ENCODE assay signal across 8 cellular contexts in the genomic region with DNA sequence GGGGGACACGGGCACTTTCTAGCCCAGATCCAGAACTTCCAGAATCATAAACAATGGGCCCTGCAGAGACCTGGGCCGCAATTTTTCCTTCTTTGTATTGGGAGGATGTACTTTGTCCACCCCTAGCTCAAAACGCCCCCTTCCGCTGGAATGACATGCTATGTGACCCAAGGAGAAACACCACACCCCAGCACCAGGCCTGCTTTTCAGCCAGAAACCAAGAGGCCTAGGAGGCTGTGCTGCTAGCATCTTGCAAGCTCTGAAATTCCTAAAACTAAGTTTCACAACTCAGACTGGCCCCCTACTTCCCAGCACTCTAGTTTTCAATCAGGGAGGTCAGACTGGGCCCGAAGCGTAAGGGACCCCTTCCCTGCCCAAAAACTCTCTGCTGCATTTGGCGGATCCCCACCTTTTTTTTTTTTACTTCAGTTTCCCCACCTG. TPM values are rescaled to one million over a fixed set of nuclear protein-coding genes. Genes with fewer than 3 reads are reported as not detected.
DNase-seq lines count a peak whose midpoint lies in the region; ATAC-seq, FAIRE-seq and TF ChIP-seq lines count a peak whose summit lies in the region.

No MANE protein-coding gene starts in this region.

- H3K36me3 ChIP-seq in BE2C (peaks cover 4% of the 10 kb centered on the region; the same call in 1 of the 2 replicates), small intestine (ENCODE audit: control insufficient read depth in 2 of 2, insufficient read depth in 2 of 2, low read length in 2 of 2) (no peaks in the 10 kb centered on the region)

- H3K4me3 ChIP-seq in BE2C (ENCODE audit: low read depth, low read length): peak overlapping the region; percentile 75
- peak overlapping the region; percentile 77 for H3K4me3 ChIP-seq in iPS-11a (ENCODE audit: low read depth, low read length)
- peak overlapping the region; percentile 64 to 91 for H3K4me3 ChIP-seq in small intestine (ENCODE audit: low read depth in 1 of 2, low read length in 2 of 2)

- 2 to 3% (median 3%) methylated on average over 7 of the region's 7 CpGs for WGBS in adipose tissue, 3 donors
- 0 to 2% (median 2%) methylated on average over 7 of the region's 7 CpGs for WGBS in small intestine, 3 donors

- TF ChIP-seq CTCF in BE2C (IDR thresholded peaks at IDR 0.05; ENCODE audit: low read depth, low read length): peak; percentile 52
- peak; percentile 36 for TF ChIP-seq CTCF in GM13977 (IDR thresholded peaks at IDR 0.05; ENCODE audit: extremely low read depth, insufficient read depth, missing control alignments)

- DNase-seq in BE2C: peak; percentile 74
- DNase-seq in GM13977 (ENCODE audit: low spot score): peak; percentile 64
- DNase-seq in NCI-H510A treated with DMSO at 0.1 percent for 48 hours (lab: John Stamatoyannopoulos, UW): peak; percentile 32
- peak; percentile 91 for DNase-seq in small intestine
- no peak for DNase-seq in DMS153 (lab: John Stamatoyannopoulos, UW)

- in situ Hi-C loops in GM13977 (cut with MboI; ENCODE audit: low pct_unique_long_range_greater_than_20kb, low sequenced_read_pairs, unreplicated experiment): loop anchor here (5.0 kb wide), 1 partner anchor 45 kb away; no protein-coding TSS in a partner anchor

- H3K27me3 ChIP-seq in BE2C (no peaks in the 10 kb centered on the region), small intestine (ENCODE audit: control insufficient read depth in 2 of 2, insufficient read depth in 2 of 2, low read length in 2 of 2) (no peaks in the 10 kb centered on the region)

- no peak for FAIRE-seq in small intestine (lab: Jason Lieb, UNC)

- H3K27ac ChIP-seq in adipose tissue (ENCODE audit: low read depth, low read length) (peak overlapping the region; percentile 84), small intestine (ENCODE audit: low read depth in 1 of 2, low read length in 1 of 2) (peak overlapping the region; percentile 95 to 98)

- H3K4me1 ChIP-seq in BE2C (peaks cover 28% of the 10 kb centered on the region), small intestine (ENCODE audit: control insufficient read depth in 2 of 2, insufficient read depth in 1 of 2, low read depth in 1 of 2, low read length in 1 of 2) (peaks cover 8 to 11% of the 10 kb centered on the region in 2 donors)

- H3K9me3 ChIP-seq in BE2C (no peaks in the 10 kb centered on the region; the same call in 1 of the 2 replicates), small intestine (ENCODE audit: control insufficient read depth, low read depth) (no peaks in the 10 kb centered on the region)

- ATAC-seq in GM18858 (IDR thresholded peaks at IDR 0.05; ENCODE audit: unreplicated experiment): no peak

RNA-seq across cellular contexts. Expression of a gene that starts 0.5 kb away (rescaled TPM):
- 534 TPM for polyA plus RNA-seq in BE2C (2012; ENCODE audit: insufficient read depth, insufficient read length, low read depth)
- polyA plus RNA-seq in adipose tissue (100 to 1,000 TPM in 2 of 3 donors, 10 to 100 TPM in 1; 46.3 to 118 (median 100) TPM), small intestine (100 to 1,000 TPM; 166 to 269 (median 206) TPM)

RNA-seq across cellular contexts. Expression of a gene that starts 18.1 kb away (rescaled TPM):
- 3.2 TPM for polyA plus RNA-seq in BE2C (2012; ENCODE audit: insufficient read depth, insufficient read length, low read depth)
- polyA plus RNA-seq in adipose tissue: 10 to 100 TPM in 2 of 3 donors, 1 to 10 TPM in 1; 9.1 to 17.2 (median 14.5) TPM
- polyA plus RNA-seq in small intestine: 10 to 100 TPM; 29.1 to 47.0 (median 30.3) TPM

RNA-seq across cellular contexts. Expression of a gene that starts 40.9 kb away (rescaled TPM):
- 386 TPM for polyA plus RNA-seq in BE2C (2012; ENCODE audit: insufficient read depth, insufficient read length, low read depth)
- polyA plus RNA-seq in adipose tissue: 100 to 1,000 TPM; 165 to 392 (median 214) TPM
- polyA plus RNA-seq in small intestine: 100 to 1,000 TPM; 129 to 211 (median 159) TPM

RNA-seq across cellular contexts. Expression of a gene that starts 48.1 kb away (rescaled TPM):
- 2.2 TPM for polyA plus RNA-seq in BE2C (2012; ENCODE audit: insufficient read depth, insufficient read length, low read depth)
- polyA plus RNA-seq in adipose tissue (10 to 100 TPM in 1 of 3 donors, 1 to 10 TPM in 2; 1.3 to 11.2 (median 1.7) TPM), small intestine (10 to 100 TPM in 1 of 3 donors, 1 to 10 TPM in 2; 1.5 to 15.2 (median 5.4) TPM)
